ENCODE assay signal across 8 cellular contexts in the genomic region with DNA sequence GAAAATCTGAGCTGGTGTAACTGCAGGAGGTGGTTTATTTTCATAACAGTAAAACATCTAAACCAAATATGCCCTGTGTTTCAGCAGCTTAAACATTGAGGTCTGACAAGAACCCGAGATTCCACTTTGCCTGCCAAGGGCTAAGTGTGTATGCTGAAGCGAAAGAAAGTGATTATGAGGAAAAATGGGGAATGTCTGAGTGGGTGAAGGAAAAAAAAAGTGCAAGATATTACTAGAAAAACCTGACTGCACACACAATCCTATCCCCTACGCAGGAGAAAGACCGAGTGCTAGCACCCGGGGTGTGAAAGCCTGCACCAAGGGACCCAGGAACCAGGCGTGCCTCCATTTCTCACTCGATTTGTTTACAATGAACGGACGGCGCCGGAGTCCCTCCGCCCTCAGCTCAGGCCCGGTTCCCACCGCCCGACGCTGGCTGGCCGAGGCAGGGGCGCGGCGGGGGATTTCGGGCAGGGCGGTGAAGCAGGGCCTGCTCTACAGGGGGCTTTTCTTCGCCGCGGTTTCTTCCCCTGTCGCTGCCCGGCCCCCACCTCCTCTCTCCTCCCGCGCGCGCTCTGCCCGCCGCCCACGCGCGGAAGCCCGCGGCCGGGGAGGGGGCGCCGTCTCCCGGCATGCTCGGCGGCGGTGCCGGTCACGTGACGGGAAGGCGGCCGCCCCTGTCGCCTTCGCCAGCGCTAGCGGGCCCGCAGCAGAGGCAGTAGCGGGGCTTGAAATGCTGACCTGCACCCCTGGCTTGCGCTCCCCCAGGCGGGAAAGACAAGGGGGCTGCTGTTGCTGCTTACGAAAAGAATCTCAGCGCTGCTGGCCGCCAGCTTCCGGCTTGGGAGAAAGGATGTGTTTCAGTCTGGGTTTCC. TPM values are rescaled to one million over a fixed set of nuclear protein-coding genes. Genes with fewer than 3 reads are reported as not detected.
DNase-seq lines count a peak whose midpoint lies in the region; ATAC-seq, FAIRE-seq and TF ChIP-seq lines count a peak whose summit lies in the region.

No MANE protein-coding gene starts in this region.

- ATAC-seq in HG03025 (IDR thresholded peaks at IDR 0.05; ENCODE audit: low FRiP score, unreplicated experiment): peak; percentile 80
- peak; percentile 92 for ATAC-seq in lung (ENCODE audit: insufficient read depth, low FRiP score)

- DNase-seq in 8988T: peak; percentile 61
- DNase-seq in GM18507 (ENCODE audit: extremely low spot score, insufficient read length, low read depth): peak; percentile 78
- DNase-seq in NCI-H2227 treated with DMSO at 0.1 percent for 48 hours (lab: John Stamatoyannopoulos, UW): peak; percentile 84
- DNase-seq in activated CD4-positive, alpha-beta T cell treated with anti-CD3 and anti-CD28 coated beads, Interleukin-2, amount 50 U/mL, for 48 hours: peak; percentile 77 to 79
- peak; percentile 85 for DNase-seq in ecto neural progenitor cell (ENCODE audit: low spot score)
- peak; percentile 77 for DNase-seq in lung (ENCODE audit: low spot score)
- peak; percentile 60 to 75 (median 64) for DNase-seq in stimulated activated CD4-positive, alpha-beta T cell treated with anti-CD3 and anti-CD28 coated beads, TNF-alpha, amount 100 ng/mL, for 24 hours (ENCODE audit: low read depth in 3 of 3)

- peak; percentile 60 for FAIRE-seq in GM18507 (lab: Jason Lieb, UNC)

- H3K4me3 ChIP-seq in lung: peak overlapping the region; percentile 62

- no peak for TF ChIP-seq CTCF in lung (IDR thresholded peaks at IDR 0.05; ENCODE audit: control extremely low read depth, extremely low read depth)

- peak overlapping the region; percentile 94 to 100 for H3K27ac ChIP-seq in lung (ENCODE audit: low read depth in 1 of 2, low read length in 1 of 2)

- H3K9me3 ChIP-seq in lung (ENCODE audit: control insufficient read depth in 2 of 2, insufficient read depth in 1 of 2, low read length in 1 of 2): no peaks in the 10 kb centered on the region

- H3K36me3 ChIP-seq in lung (ENCODE audit: control insufficient read depth in 2 of 2, insufficient read depth in 2 of 2, low read length in 2 of 2): peaks cover 0 to 7% of the 10 kb centered on the region in 2 donors

- peaks cover 0 to 5% of the 10 kb centered on the region in 2 donors for H3K4me1 ChIP-seq in lung (ENCODE audit: control insufficient read depth in 2 of 2, insufficient read depth in 2 of 2, low read length in 2 of 2)

- WGBS in lung, 2 donors: 0 to 1% methylated on average over 53 to 62 of the region's 62 CpGs

- H3K27me3 ChIP-seq in lung (ENCODE audit: control insufficient read depth, insufficient read depth): no peaks in the 10 kb centered on the region

RNA-seq across cellular contexts. Expression of gene ITPKB, which starts 35.9 kb away (rescaled TPM):
- total RNA-seq in lung: 10 to 100 TPM; 42.8 to 46.6 TPM
- 10 to 100 TPM in 1 of 2 donors, 1 to 10 TPM in 1; 9.9 to 13.4 TPM for polyA plus RNA-seq in lung

Comparison
In these comparisons a context has a peak if more than half of its experiments do, and no peak if none do; other contexts are left out.
1. Peak in every context shown above with its lines: DNase-seq, ATAC-seq, H3K4me3 ChIP-seq and H3K27ac ChIP-seq.